In the genomic region with DNA sequence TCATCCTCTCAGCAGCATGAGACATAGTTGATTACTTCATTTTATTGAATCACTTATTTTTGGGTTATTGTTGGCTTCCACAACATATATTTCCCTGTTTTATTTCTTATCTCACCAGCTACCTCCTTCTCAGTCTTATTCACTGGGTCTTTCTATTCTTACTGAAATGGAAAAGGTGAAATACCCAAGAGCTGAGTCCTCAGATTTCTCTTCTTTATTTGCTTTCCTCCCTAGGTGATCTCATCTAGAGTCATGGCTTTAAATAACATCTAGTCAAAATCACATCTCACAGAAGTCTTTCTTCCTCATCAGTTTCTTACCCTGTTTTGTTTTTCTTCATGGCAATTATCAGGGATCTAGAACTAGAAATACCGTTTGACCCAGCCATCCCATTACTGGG, we compare ENCODE assay signal across 19 cellular contexts.
DNase-seq lines count a peak whose midpoint lies in the region; ATAC-seq and TF ChIP-seq lines count a peak whose summit lies in the region.
"Had no signal": no experiment of that assay in that cellular context is flagged by ENCODE, and none has a peak within 500 bp of the region (broad histone marks: within the 10 kb centered on the region; RNA-seq: fewer than 3 reads in every experiment).

No MANE protein-coding gene starts in this region.

- H3K36me3 ChIP-seq in HCT116 (ENCODE audit: control insufficient read depth in 1 of 2, insufficient read depth in 2 of 2, low read length in 2 of 2) (no peaks in the 10 kb centered on the region), ascending aorta (no peaks in the 10 kb centered on the region)
- H3K36me3 ChIP-seq: BLaER1, MG63, prostate gland, suprapubic skin had no signal

- POLR2A ChIA-PET in HCT116 (lab: Charles Lee) = no interaction called here

- no peak overlapping the region for H3K4me3 Mint-ChIP-seq in stimulated activated effector memory CD8-positive, alpha-beta T cell treated with anti-CD3 and anti-CD28 coated beads, Interleukin-12 subunit alpha, Interleukin-12 subunit beta, amount 100 ng/mL, for 72 hours
- H3K4me3 Mint-ChIP-seq: activated CD4-positive, alpha-beta memory T cell treated with anti-CD3 and anti-CD28 coated beads, Interleukin-2, amount 10 ng/mL, durations not matched to agents 7 days and 5 days; central memory CD8-positive, alpha-beta T cell; memory B cell; natural killer cell; T-helper 17 cell had no signal

- RAD21 ChIA-PET in HCT116 (lab: Charles Lee; ENCODE audit: low non-redundant PET in 1 of 2, low total read pairs in 2 of 2, uncharacterized antibody in 2 of 2, unreplicated experiment in 2 of 2) = no interaction called here

- no peak overlapping the region for H3K4me3 ChIP-seq in HCT116 (replicated peaks in 1 of 2; ENCODE audit: low read depth in 1 of 2, low read length in 2 of 2)
- no peak overlapping the region for H3K4me3 ChIP-seq in ascending aorta
- H3K4me3 ChIP-seq: BLaER1, MG63, prostate gland, suprapubic skin had no signal

- no peaks in the 10 kb centered on the region for H4K20me1 ChIP-seq in HCT116 (ENCODE audit: insufficient read depth)
- H4K20me1 ChIP-seq: BLaER1 had no signal

- TF ChIP-seq CTCF in HCT116 (IDR thresholded peaks at IDR 0.05 in 2 of 3, conservative IDR thresholded peaks at IDR 0.05 in 1 of 3; ENCODE audit: borderline replicate concordance in 1 of 3, insufficient read depth in 1 of 3, low read depth in 2 of 3, low read length in 2 of 3) (no peak), ascending aorta (IDR thresholded peaks at IDR 0.05) (no peak)

- CTCF ChIA-PET in HCT116 (lab: Charles Lee) = no interaction called here

- H3K9me3 Mint-ChIP-seq in stimulated activated effector memory CD8-positive, alpha-beta T cell treated with anti-CD3 and anti-CD28 coated beads, Interleukin-12 subunit alpha, Interleukin-12 subunit beta, amount 100 ng/mL, for 72 hours = peaks cover 2% of the 10 kb centered on the region
- H3K9me3 Mint-ChIP-seq: activated CD4-positive, alpha-beta memory T cell treated with anti-CD3 and anti-CD28 coated beads, Interleukin-2, amount 10 ng/mL, durations not matched to agents 7 days and 5 days; central memory CD8-positive, alpha-beta T cell; natural killer cell had no signal

- no TSS peak for BruUV-seq in HCT116 (replicated peaks; lab: Mats Ljungman, UMichigan)

- intact Hi-C loops in HCT116 (cut with micrococcal nuclease) = no loop called here
- intact Hi-C loops in ascending aorta (cut with DNase I) = no loop called here

- TF ChIP-seq POLR2A in HCT116 (IDR thresholded peaks at IDR 0.05; ENCODE audit: borderline replicate concordance, extremely low read depth, insufficient read depth, insufficient read length) = no peak

- H3K36me3 Mint-ChIP-seq in stimulated activated effector memory CD8-positive, alpha-beta T cell treated with anti-CD3 and anti-CD28 coated beads, Interleukin-12 subunit alpha, Interleukin-12 subunit beta, amount 100 ng/mL, for 72 hours = no peaks in the 10 kb centered on the region
- H3K36me3 Mint-ChIP-seq: natural killer cell had no signal

- peak overlapping the region; percentile 31 for H3K4me2 ChIP-seq in HCT116 (ENCODE audit: low read length)
- H3K4me2 ChIP-seq: BLaER1 had no signal

- H3K9me3 ChIP-seq in HCT116 (ENCODE audit: control insufficient read depth in 1 of 2, insufficient read depth in 1 of 2, low read depth in 1 of 2, low read length in 2 of 2) = no peaks in the 10 kb centered on the region
- no peaks in the 10 kb centered on the region for H3K9me3 ChIP-seq in ascending aorta
- H3K9me3 ChIP-seq: BLaER1, MG63, prostate gland, suprapubic skin had no signal

- ATAC-seq in HCT116 = no peak
- peak; percentile 28 for ATAC-seq in stimulated activated effector memory CD8-positive, alpha-beta T cell treated with anti-CD3 and anti-CD28 coated beads, Interleukin-12 subunit alpha, Interleukin-12 subunit beta, amount 100 ng/mL, for 72 hours
- no peak for ATAC-seq in HG03135 (IDR thresholded peaks at IDR 0.05; ENCODE audit: unreplicated experiment)
- ATAC-seq in HG03280 (IDR thresholded peaks at IDR 0.05; ENCODE audit: unreplicated experiment) = no peak
- ATAC-seq: natural killer cell, T-helper 17 cell had no signal

- H3K4me1 ChIP-seq in HCT116 (ENCODE audit: control insufficient read depth in 1 of 2, insufficient read depth in 2 of 2, low read length in 2 of 2) (peaks cover 24 to 45% of the 10 kb centered on the region in 2 experiments), ascending aorta (no peaks in the 10 kb centered on the region)
- H3K4me1 ChIP-seq: BLaER1, prostate gland had no signal

- no peak for TF ChIP-seq RAD21 in HCT116 (IDR thresholded peaks at IDR 0.05; ENCODE audit: low read depth)

- no peak overlapping the region for H2AFZ ChIP-seq in HCT116 (ENCODE audit: low read depth, low read length, poor library complexity, severe bottlenecking)

- no peaks in the 10 kb centered on the region for H3K9me2 ChIP-seq in HCT116 (ENCODE audit: insufficient read depth)

- no peaks in the 10 kb centered on the region for H3K79me2 ChIP-seq in HCT116 (ENCODE audit: insufficient read depth, low read length)

- no peak overlapping the region for H3K27ac Mint-ChIP-seq in stimulated activated effector memory CD8-positive, alpha-beta T cell treated with anti-CD3 and anti-CD28 coated beads, Interleukin-12 subunit alpha, Interleukin-12 subunit beta, amount 100 ng/mL, for 72 hours
- H3K27ac Mint-ChIP-seq: activated CD4-positive, alpha-beta memory T cell treated with anti-CD3 and anti-CD28 coated beads, Interleukin-2, amount 10 ng/mL, durations not matched to agents 7 days and 5 days; memory B cell; natural killer cell; T-helper 17 cell had no signal

- H3K27ac ChIP-seq in HCT116 (ENCODE audit: low read depth, low read length) = peak overlapping the region; percentile 44; the same call in 1 of the 2 replicates
- H3K27ac ChIP-seq in epithelial cell of prostate = peak overlapping the region; percentile 97
- H3K27ac ChIP-seq in ascending aorta = no peak overlapping the region
- H3K27ac ChIP-seq: BLaER1 had no signal

- H3K27me3 ChIP-seq in HCT116 (ENCODE audit: insufficient read depth, low read length) = no peaks in the 10 kb centered on the region
- H3K27me3 ChIP-seq in ascending aorta = no peaks in the 10 kb centered on the region
- H3K27me3 ChIP-seq: BLaER1, MG63, suprapubic skin had no signal

- no peak overlapping the region for H3K9ac ChIP-seq in HCT116 (ENCODE audit: low read length)
- H3K9ac ChIP-seq: BLaER1 had no signal

- DNase-seq in HCT116 (ENCODE audit: low read depth, low spot score) (no peak), RKO (ENCODE audit: low spot score) (peak; percentile 18), epithelial cell of prostate (ENCODE audit: low read depth, low spot score) (peak; percentile 78), ascending aorta (ENCODE audit: low spot score in 2 of 2) (no peak)
- no peak for DNase-seq in stimulated activated effector memory CD8-positive, alpha-beta T cell treated with anti-CD3 and anti-CD28 coated beads, Interleukin-12 subunit alpha, Interleukin-12 subunit beta, amount 100 ng/mL, for 72 hours (ENCODE audit: low spot score in 2 of 2)
- DNase-seq: activated CD4-positive, alpha-beta memory T cell treated with anti-CD3 and anti-CD28 coated beads, Interleukin-2, amount 10 ng/mL, durations not matched to agents 7 days and 5 days; activated T-cell treated with anti-CD3 and anti-CD28 coated beads, Interleukin-2, amount 50 U/mL, for 48 hours; MG63; natural killer cell; NCI-H187; SHP77; T-helper 17 cell had no signal

- H3K4me1 Mint-ChIP-seq in stimulated activated effector memory CD8-positive, alpha-beta T cell treated with anti-CD3 and anti-CD28 coated beads, Interleukin-12 subunit alpha, Interleukin-12 subunit beta, amount 100 ng/mL, for 72 hours = no peaks in the 10 kb centered on the region
- H3K4me1 Mint-ChIP-seq: activated CD4-positive, alpha-beta memory T cell treated with anti-CD3 and anti-CD28 coated beads, Interleukin-2, amount 10 ng/mL, durations not matched to agents 7 days and 5 days; central memory CD8-positive, alpha-beta T cell; memory B cell; natural killer cell; T-helper 17 cell had no signal

TF ChIP-seq in HCT116, 20 proteins besides CTCF, POLR2A, EP300 and RAD21 (continues in another document):
- TF ChIP-seq JUND (IDR thresholded peaks at IDR 0.05) (peak; percentile 28; the same call in 1 of the 2 replicates), TCF7L2 (IDR thresholded peaks at IDR 0.05; ENCODE audit: borderline replicate concordance, extremely low read depth, insufficient read depth, insufficient read length) (no peak), EGR1 (IDR thresholded peaks at IDR 0.05; ENCODE audit: low read depth) (no peak), ELF1 (IDR thresholded peaks at IDR 0.05; ENCODE audit: borderline replicate concordance, low read depth) (no peak), MAX (IDR thresholded peaks at IDR 0.05) (no peak), CBX3 (IDR thresholded peaks at IDR 0.05; ENCODE audit: low read depth) (peak; percentile 19; the same call in 1 of the 2 replicates), ZFX (IDR thresholded peaks at IDR 0.05) (no peak), SP1 (IDR thresholded peaks at IDR 0.05; ENCODE audit: low read depth) (peak; percentile 39; the same call in 1 of the 2 replicates), ZBTB33 (IDR thresholded peaks at IDR 0.05; ENCODE audit: extremely low read depth, insufficient replicate concordance, low read length) (no peak), SRF (IDR thresholded peaks at IDR 0.05; ENCODE audit: low read depth) (no peak), ZNF274 (IDR thresholded peaks at IDR 0.05; ENCODE audit: low read depth, low read length) (no peak), POLR2AphosphoS5 (IDR thresholded peaks at IDR 0.05; ENCODE audit: low read depth, low read length) (no peak)

Comparison
In these comparisons a context has a peak if more than half of its experiments do, and no peak if none do; other contexts are left out.
1. DNase-seq: peak in RKO (single experiment) and epithelial cell of prostate (single experiment); none in HCT116 (single experiment), stimulated activated effector memory CD8-positive, alpha-beta T cell treated with anti-CD3 and anti-CD28 coated beads, Interleukin-12 subunit alpha, Interleukin-12 subunit beta, amount 100 ng/mL, for 72 hours (0 of 2) and ascending aorta (0 of 2).
2. H3K27ac ChIP-seq: peak in HCT116 (single experiment) and epithelial cell of prostate (single experiment); none in ascending aorta (0 of 2).